In genomic region chr1:80217377-80217986, GRCh38 we compare ENCODE assay signal across 8 cellular contexts.
A peak's percentile ranks its signal among the peaks of the same experiment; 100 is the strongest.
DNase-seq lines count a peak whose midpoint lies in the region; ATAC-seq and TF ChIP-seq lines count a peak whose summit lies in the region.

No MANE protein-coding gene starts in this region.

- POLR2A ChIA-PET in GM10248 (lab: Yijun Ruan, JAX) = no interaction called here
- POLR2A ChIA-PET in activated CD4-positive, alpha-beta memory T cell treated with anti-CD3 and anti-CD28 coated beads for 36 hours (lab: Charles Lee) = no interaction called here

- intact Hi-C loops in lower lobe of right lung (cut with DNase I) = no loop called here
- intact Hi-C loops in activated CD4-positive, alpha-beta memory T cell treated with anti-CD3 and anti-CD28 coated beads for 36 hours (cut with micrococcal nuclease) = no loop called here

- ATAC-seq in lower lobe of right lung = peak in 1 of 2 donors; percentile 43
- no peak for ATAC-seq in GM21825 (IDR thresholded peaks at IDR 0.05; ENCODE audit: unreplicated experiment)
- ATAC-seq in GM19035 (IDR thresholded peaks at IDR 0.05; ENCODE audit: unreplicated experiment) = no peak

- H3K9me3 Mint-ChIP-seq in activated CD4-positive, alpha-beta memory T cell treated with anti-CD3 and anti-CD28 coated beads for 36 hours = peaks cover 9% of the 10 kb centered on the region

- TF ChIP-seq CTCF in GM10248 (IDR thresholded peaks at IDR 0.05; ENCODE audit: control extremely low read depth, extremely low read depth, low read depth, missing control alignments) (peak; percentile 41), lower lobe of right lung (IDR thresholded peaks at IDR 0.05) (peak; percentile 35)

- H3K4me1 Mint-ChIP-seq in activated CD4-positive, alpha-beta memory T cell treated with anti-CD3 and anti-CD28 coated beads for 36 hours (ENCODE audit: low read depth) = no peaks in the 10 kb centered on the region

- H3K27ac Mint-ChIP-seq in activated CD4-positive, alpha-beta memory T cell treated with anti-CD3 and anti-CD28 coated beads for 36 hours = no peak overlapping the region

- no peaks in the 10 kb centered on the region for H3K27me3 ChIP-seq in lower lobe of right lung (ENCODE audit: low read depth)

- CTCF ChIA-PET in GM10248 (lab: Yijun Ruan, JAX) = no interaction called here
- CTCF ChIA-PET in activated CD4-positive, alpha-beta memory T cell treated with anti-CD3 and anti-CD28 coated beads for 36 hours (lab: Charles Lee) = no interaction called here

- H3K36me3 Mint-ChIP-seq in activated CD4-positive, alpha-beta memory T cell treated with anti-CD3 and anti-CD28 coated beads for 36 hours = no peaks in the 10 kb centered on the region

- in situ Hi-C loops in T47D (cut with HindIII; ENCODE audit: low pct_unique_long_range_greater_than_20kb, low sequenced_read_pairs) = no loop called here

- no peak overlapping the region for H3K4me3 Mint-ChIP-seq in activated CD4-positive, alpha-beta memory T cell treated with anti-CD3 and anti-CD28 coated beads for 36 hours

- no peaks in the 10 kb centered on the region for H3K36me3 ChIP-seq in lower lobe of right lung

- no peak overlapping the region for H3K27ac ChIP-seq in lower lobe of right lung

- no peaks in the 10 kb centered on the region for H3K4me1 ChIP-seq in lower lobe of right lung

- DNase-seq in GM10248 (ENCODE audit: extremely low spot score) = no peak
- peak; percentile 22 for DNase-seq in NCI-H2029 treated with DMSO at 0.1 percent for 48 hours (lab: John Stamatoyannopoulos, UW)
- DNase-seq in T47D (ENCODE audit: low read depth in 1 of 2, low spot score in 1 of 2) = peak; percentile 3 to 74
- DNase-seq in lower lobe of right lung = no peak
- DNase-seq in KG1 (lab: John Stamatoyannopoulos, UW) = no peak
- no peak for DNase-seq in activated CD4-positive, alpha-beta memory T cell treated with anti-CD3 and anti-CD28 coated beads for 36 hours

- H3K27me3 Mint-ChIP-seq in activated CD4-positive, alpha-beta memory T cell treated with anti-CD3 and anti-CD28 coated beads for 36 hours = no peaks in the 10 kb centered on the region

- no peak overlapping the region for H3K4me3 ChIP-seq in lower lobe of right lung

- no peaks in the 10 kb centered on the region for H3K9me3 ChIP-seq in lower lobe of right lung

Comparison
In these comparisons a context has a peak if more than half of its experiments do, and no peak if none do; other contexts are left out.
1. DNase-seq: peak in NCI-H2029 treated with DMSO at 0.1 percent for 48 hours (single experiment) and T47D (2 of 2); none in GM10248 (single experiment), lower lobe of right lung (single experiment), KG1 (single experiment) and activated CD4-positive, alpha-beta memory T cell treated with anti-CD3 and anti-CD28 coated beads for 36 hours (single experiment).